13 cellular contexts compared by ENCODE assay signal in genomic region chr7:90626011-90626410, GRCh38. TPM values are rescaled to one million over a fixed set of nuclear protein-coding genes. Genes with fewer than 3 reads are reported as not detected.
DNase-seq lines count a peak whose midpoint lies in the region; ATAC-seq and TF ChIP-seq lines count a peak whose summit lies in the region.
"Had no signal": no experiment of that assay in that cellular context is flagged by ENCODE, and none has a peak within 500 bp of the region (broad histone marks: within the 10 kb centered on the region; RNA-seq: fewer than 3 reads in every experiment).

No MANE protein-coding gene starts in this region.

- H3K27ac ChIP-seq in cardiac muscle cell (peak overlapping the region; percentile 96), subcutaneous abdominal adipose tissue (ENCODE audit: low read depth, low read length) (peak overlapping the region; percentile 78), prostate gland (no peak overlapping the region)

- 84% methylated on average over 3 of the region's 3 CpGs for WGBS in prostate gland

- TF ChIP-seq CTCF in cardiac muscle cell (IDR thresholded peaks at IDR 0.05; ENCODE audit: low read depth, low read length) (no peak), prostate gland (IDR thresholded peaks at IDR 0.05) (no peak)

- intact Hi-C loops in Right ventricle myocardium superior (cut with DNase I) (loop anchor here (5.0 to 10.0 kb wide), 2 partner anchors 74 to 171 kb away; no protein-coding TSS in a partner anchor), prostate gland (cut with DNase I) (loop anchor here (10.0 kb wide), 1 partner anchor 171 kb away; no protein-coding TSS in a partner anchor)

- no peak for TF ChIP-seq POLR2A in prostate gland (IDR thresholded peaks at IDR 0.05)

- DNase-seq in cardiac muscle cell (ENCODE audit: low read depth in 1 of 2, low spot score in 1 of 2) (peak in 1 of 2 donors; percentile 76), Right ventricle myocardium superior (no peak), astrocyte of the hippocampus (ENCODE audit: low read depth, low spot score) (peak; percentile 58), iris pigment epithelial cell (ENCODE audit: low read depth) (peak; percentile 81), midbrain (lab: John Stamatoyannopoulos, UW) (no peak), prostate gland (ENCODE audit: low spot score) (no peak)
- DNase-seq: activated CD4-positive, CD25-positive, alpha-beta regulatory T cell; activated gamma-delta T cell; effector memory CD4-positive, alpha-beta T cell; RPMI8226; stimulated activated CD8-positive, alpha-beta memory T cell treated with anti-CD3 and anti-CD28 coated beads, Interleukin-4, amount 100 ng/mL, for 48 hours had no signal

- no peaks in the 10 kb centered on the region for H3K27me3 ChIP-seq in cardiac muscle cell
- no peaks in the 10 kb centered on the region for H3K27me3 ChIP-seq in subcutaneous abdominal adipose tissue (ENCODE audit: control insufficient read depth in 5 of 5, insufficient read depth in 4 of 5, low read length in 5 of 5)
- no peaks in the 10 kb centered on the region for H3K27me3 ChIP-seq in prostate gland (replicated peaks; ENCODE audit: insufficient read depth)

- no peaks in the 10 kb centered on the region for H3K9me3 ChIP-seq in cardiac muscle cell (ENCODE audit: low read depth)
- no peaks in the 10 kb centered on the region for H3K9me3 ChIP-seq in subcutaneous abdominal adipose tissue (ENCODE audit: control insufficient read depth in 5 of 5, low read length in 5 of 5)
- no peaks in the 10 kb centered on the region for H3K9me3 ChIP-seq in prostate gland

- ATAC-seq in Right ventricle myocardium superior (ENCODE audit: poor library complexity) (no peak), GM18867 (IDR thresholded peaks at IDR 0.05; ENCODE audit: unreplicated experiment) (no peak)

- H3K4me1 ChIP-seq in cardiac muscle cell (ENCODE audit: low read depth) (peaks cover 47% of the 10 kb centered on the region), subcutaneous abdominal adipose tissue (ENCODE audit: control insufficient read depth in 5 of 5, insufficient read depth in 5 of 5, low read length in 5 of 5) (peaks cover 0 to 32% (median 29%) of the 10 kb centered on the region in 5 donors), prostate gland (replicated peaks) (no peaks in the 10 kb centered on the region)

- peak overlapping the region; percentile 9 for H3K4me3 ChIP-seq in cardiac muscle cell
- H3K4me3 ChIP-seq in subcutaneous abdominal adipose tissue (ENCODE audit: low read depth in 1 of 5, low read length in 5 of 5) = peak overlapping the region in 1 of 5 donors; percentile 19
- no peak overlapping the region for H3K4me3 ChIP-seq in prostate gland

- H3K36me3 ChIP-seq in cardiac muscle cell (no peaks in the 10 kb centered on the region), subcutaneous abdominal adipose tissue (ENCODE audit: control insufficient read depth in 5 of 5, insufficient read depth in 5 of 5, low read length in 5 of 5) (no peaks in the 10 kb centered on the region), prostate gland (no peaks in the 10 kb centered on the region)

- H3K9ac ChIP-seq in subcutaneous abdominal adipose tissue (ENCODE audit: low read length in 5 of 5) = no peak overlapping the region

RNA-seq across cellular contexts. Expression of gene CDK14, which starts 29.9 kb away (rescaled TPM):
- total RNA-seq in cardiac muscle cell (20.6 and 22.5 TPM in 2 replicates), Right ventricle myocardium superior (24.2 TPM), prostate gland (10 to 100 TPM; 13.7 to 20.7 TPM)
- polyA plus RNA-seq in cardiac muscle cell = 23.1 and 27.9 TPM in 2 replicates

Comparison
In these comparisons a context has a peak if more than half of its experiments do, and no peak if none do; other contexts are left out.
1. DNase-seq: peak in astrocyte of the hippocampus (single experiment) and iris pigment epithelial cell (single experiment); none in Right ventricle myocardium superior (single experiment), midbrain (single experiment) and prostate gland (single experiment).
2. H3K27ac ChIP-seq: peak in cardiac muscle cell (single experiment) and subcutaneous abdominal adipose tissue (single experiment); none in prostate gland (0 of 2).